In genomic region chr5:136424835-136425694, GRCh38 we compare ENCODE assay signal across 8 cellular contexts. TPM values are rescaled to one million over a fixed set of nuclear protein-coding genes. Genes with fewer than 3 reads are reported as not detected.
DNase-seq lines count a peak whose midpoint lies in the region; ATAC-seq and TF ChIP-seq lines count a peak whose summit lies in the region.

No MANE protein-coding gene starts in this region.

- TF ChIP-seq CTCF in chondrocyte (IDR thresholded peaks at IDR 0.05) (peak; percentile 75), right lobe of liver (IDR thresholded peaks at IDR 0.05) (peak; percentile 47 to 81 (median 60))

- H3K9me3 ChIP-seq in right lobe of liver: no peaks in the 10 kb centered on the region

- no peak for TF ChIP-seq POLR2A in right lobe of liver (IDR thresholded peaks at IDR 0.05)

- no peak overlapping the region for H3K27ac Mint-ChIP-seq in chondrocyte (ENCODE audit: unreplicated experiment)

- 28% methylated on average over 11 of the region's 12 CpGs for WGBS in right lobe of liver (ENCODE audit: insufficient coverage, low coverage, low lambda C conversion rate, missing lambda C conversion rate)

- no peaks in the 10 kb centered on the region for H3K36me3 Mint-ChIP-seq in chondrocyte (ENCODE audit: low read depth)

- intact Hi-C loops in right lobe of liver (cut with DNase I): loop anchor here (10.0 kb wide), 2 partner anchors 170 to 180 kb away; no protein-coding TSS in a partner anchor

- no peaks in the 10 kb centered on the region for H3K4me1 Mint-ChIP-seq in chondrocyte (ENCODE audit: low read depth)

- H3K4me3 ChIP-seq in H7 (ENCODE audit: insufficient read depth, low read depth, low read length) (no peak overlapping the region), right lobe of liver (no peak overlapping the region)

- no peak overlapping the region for H3K4me3 Mint-ChIP-seq in chondrocyte (ENCODE audit: unreplicated experiment)

- peak; percentile 78 to 87 (median 86) for ATAC-seq in right lobe of liver
- no peak for ATAC-seq in stimulated activated naive CD8-positive, alpha-beta T cell treated with anti-CD3 and anti-CD28 coated beads, Interleukin-15, Interleukin-2, amounts not matched to agents 100 U/mL and 50 U/mL, for 24 hours

- H3K27me3 ChIP-seq in H7 (ENCODE audit: control insufficient read depth, insufficient read depth, low read length): no peaks in the 10 kb centered on the region; the same call in none of the 2 replicates
- no peaks in the 10 kb centered on the region for H3K27me3 ChIP-seq in right lobe of liver

- no peak overlapping the region for H3K27ac ChIP-seq in right lobe of liver

- H3K9me3 Mint-ChIP-seq in chondrocyte (ENCODE audit: low read depth): no peaks in the 10 kb centered on the region

- DNase-seq in NCI-H524 (lab: John Stamatoyannopoulos, UW): peak; percentile 47 to 74
- no peak for DNase-seq in NCI-H524 treated with DMSO at 0.1 percent for 48 hours (lab: John Stamatoyannopoulos, UW)
- peak; percentile 72 for DNase-seq in H7
- peak; percentile 40 for DNase-seq in MV-4-11 (lab: John Stamatoyannopoulos, UW)
- peak; percentile 50 for DNase-seq in SKM-1 (lab: John Stamatoyannopoulos, UW; ENCODE audit: unreplicated experiment)
- no peak for DNase-seq in chondrocyte (ENCODE audit: low spot score)
- peak; percentile 76 to 80 (median 77) for DNase-seq in right lobe of liver
- peak; percentile 63 for DNase-seq in stimulated activated naive CD8-positive, alpha-beta T cell treated with anti-CD3 and anti-CD28 coated beads, Interleukin-15, Interleukin-2, amounts not matched to agents 100 U/mL and 50 U/mL, for 24 hours

- peaks cover 16% of the 10 kb centered on the region for H3K27me3 Mint-ChIP-seq in chondrocyte (ENCODE audit: low read depth)

- H3K4me1 ChIP-seq in right lobe of liver: no peaks in the 10 kb centered on the region

- no peaks in the 10 kb centered on the region for H3K36me3 ChIP-seq in H7 (replicated peaks; ENCODE audit: control insufficient read depth, insufficient read depth, low read length)
- H3K36me3 ChIP-seq in right lobe of liver: no peaks in the 10 kb centered on the region

RNA-seq across cellular contexts. Expression of gene TRPC7, which starts 59.7 kb away (rescaled TPM):
- total RNA-seq in H7 (2014; rRNA removed; shearing (Covaris generic)): 0.28 and 0.37 TPM in 2 replicates
- total RNA-seq in chondrocyte (not detected in 3 replicates), right lobe of liver (not detected)

Comparison
In these comparisons a context has a peak if more than half of its experiments do, and no peak if none do; other contexts are left out.
1. DNase-seq: peak in NCI-H524 (2 of 2), H7 (single experiment), MV-4-11 (single experiment), SKM-1 (single experiment), right lobe of liver (3 of 3) and stimulated activated naive CD8-positive, alpha-beta T cell treated with anti-CD3 and anti-CD28 coated beads, Interleukin-15, Interleukin-2, amounts not matched to agents 100 U/mL and 50 U/mL, for 24 hours (single experiment); none in NCI-H524 treated with DMSO at 0.1 percent for 48 hours (single experiment) and chondrocyte (single experiment).